Comparison of ENCODE assay signal across 17 cellular contexts in the genomic region with DNA sequence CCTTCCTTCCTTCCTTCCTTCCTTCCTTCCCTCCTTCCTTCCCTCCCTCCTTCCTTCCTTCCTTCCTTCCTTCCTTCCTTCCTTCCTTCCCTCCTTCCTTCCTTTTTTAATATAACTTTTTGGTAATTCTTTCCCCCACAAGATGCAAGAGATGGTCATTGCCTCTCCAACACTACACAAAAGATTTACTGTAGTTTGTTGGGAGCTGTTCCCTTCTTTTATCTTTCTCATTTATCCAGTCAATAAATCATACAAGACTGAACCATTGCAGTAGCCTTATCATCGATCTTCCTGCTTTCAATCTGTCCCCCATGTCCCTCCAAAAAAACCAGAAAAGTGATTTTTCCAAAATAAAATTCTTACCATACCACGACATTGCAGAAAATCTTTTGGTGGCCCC. TPM values are rescaled to one million over a fixed set of nuclear protein-coding genes. Genes with fewer than 3 reads are reported as not detected.
DNase-seq lines count a peak whose midpoint lies in the region; ATAC-seq and TF ChIP-seq lines count a peak whose summit lies in the region.
"Had no signal": no experiment of that assay in that cellular context is flagged by ENCODE, and none has a peak within 500 bp of the region (broad histone marks: within the 10 kb centered on the region; RNA-seq: fewer than 3 reads in every experiment).

No MANE protein-coding gene starts in this region.

- H3K27me3 Mint-ChIP-seq in glutamatergic neuron (ENCODE audit: unreplicated experiment) = peaks cover 2% of the 10 kb centered on the region
- no peaks in the 10 kb centered on the region for H3K27me3 Mint-ChIP-seq in stimulated activated memory B cell treated with anti-CD40 and anti-IgM and Interleukin-4, amounts not matched to agents 10 μg/mL and 1 μg/mL and 100 μg/mL, for 72 hours

- no peak for TF ChIP-seq CTCF in glutamatergic neuron (IDR thresholded peaks at IDR 0.05; ENCODE audit: partially characterized antibody, unreplicated experiment)
- no peak for TF ChIP-seq CTCF in colonic mucosa (IDR thresholded peaks at IDR 0.05)

- H4K20me1 ChIP-seq in BLaER1 treated with 17β-estradiol and CSF1 and Interleukin-3, amounts not matched to agents 10 nM and 100 nM = no peaks in the 10 kb centered on the region

- DNase-seq in glutamatergic neuron = no peak
- no peak for DNase-seq in colonic mucosa
- DNase-seq in NCI-H128 (lab: John Stamatoyannopoulos, UW; ENCODE audit: unreplicated experiment) = no peak
- no peak for DNase-seq in activated CD4-positive, alpha-beta T cell treated with anti-CD3 and anti-CD28 coated beads for 4 hours
- DNase-seq: AML-193; C1 segment of cervical spinal cord; CD4-positive, CD25-positive, alpha-beta regulatory T cell; CD8-positive, alpha-beta memory T cell; COR-L47; HCEC 1CT; IMR-90 had no signal

- peak overlapping the region; percentile 80 for H3K4me3 Mint-ChIP-seq in glutamatergic neuron (ENCODE audit: unreplicated experiment)
- no peak overlapping the region for H3K4me3 Mint-ChIP-seq in stimulated activated memory B cell treated with anti-CD40 and anti-IgM and Interleukin-4, amounts not matched to agents 10 μg/mL and 1 μg/mL and 100 μg/mL, for 72 hours
- H3K4me3 Mint-ChIP-seq: CD4-positive, CD25-positive, alpha-beta regulatory T cell; CD8-positive, alpha-beta memory T cell; GM23338 had no signal

- peak overlapping the region in 8 of 11 experiments; percentile 32 to 81 (median 64); a peak in 16 of 22 replicates for H3K4me2 ChIP-seq in BLaER1 treated with 17β-estradiol and CSF1 and Interleukin-3, amounts not matched to agents 10 nM and 100 nM
- H3K4me2 ChIP-seq: GM23338 had no signal

- H3K9me3 Mint-ChIP-seq in glutamatergic neuron (ENCODE audit: unreplicated experiment) = peaks cover 3% of the 10 kb centered on the region
- H3K9me3 Mint-ChIP-seq in stimulated activated memory B cell treated with anti-CD40 and anti-IgM and Interleukin-4, amounts not matched to agents 10 μg/mL and 1 μg/mL and 100 μg/mL, for 72 hours = peaks cover 9% of the 10 kb centered on the region
- H3K9me3 Mint-ChIP-seq: CD8-positive, alpha-beta memory T cell; GM23338 had no signal

- peak overlapping the region in 1 of 10 experiments; percentile 27; a peak in 1 of 20 replicates for H3K4me3 ChIP-seq in BLaER1 treated with 17β-estradiol and CSF1 and Interleukin-3, amounts not matched to agents 10 nM and 100 nM
- H3K4me3 ChIP-seq in colonic mucosa = no peak overlapping the region
- H3K4me3 ChIP-seq: GM23338, K562 had no signal

- H3K27me3 ChIP-seq in BLaER1 treated with 17β-estradiol and CSF1 and Interleukin-3, amounts not matched to agents 10 nM and 100 nM = peaks cover 0 to 4% (median 0%) of the 10 kb centered on the region in 11 experiments; a peak in 5 of 22 replicates
- H3K27me3 ChIP-seq in colonic mucosa = no peaks in the 10 kb centered on the region

- intact Hi-C loops in colonic mucosa (cut with DNase I) = no loop called here

- H3K9me3 ChIP-seq in BLaER1 treated with 17β-estradiol and CSF1 and Interleukin-3, amounts not matched to agents 10 nM and 100 nM (replicated peaks in 1 of 11) = peaks cover 0 to 16% (median 0%) of the 10 kb centered on the region in 11 experiments; a peak in 7 of 22 replicates
- H3K9me3 ChIP-seq in colonic mucosa = no peaks in the 10 kb centered on the region

- H3K36me3 Mint-ChIP-seq in glutamatergic neuron (ENCODE audit: unreplicated experiment) = no peaks in the 10 kb centered on the region
- H3K36me3 Mint-ChIP-seq in stimulated activated memory B cell treated with anti-CD40 and anti-IgM and Interleukin-4, amounts not matched to agents 10 μg/mL and 1 μg/mL and 100 μg/mL, for 72 hours = no peaks in the 10 kb centered on the region
- H3K36me3 Mint-ChIP-seq: CD4-positive, CD25-positive, alpha-beta regulatory T cell; CD8-positive, alpha-beta memory T cell had no signal

- H3K36me3 ChIP-seq in BLaER1 treated with 17β-estradiol and CSF1 and Interleukin-3, amounts not matched to agents 10 nM and 100 nM = no peaks in the 10 kb centered on the region
- no peaks in the 10 kb centered on the region for H3K36me3 ChIP-seq in colonic mucosa

- H3K27ac Mint-ChIP-seq in glutamatergic neuron (ENCODE audit: unreplicated experiment) = peak overlapping the region; percentile 8
- H3K27ac Mint-ChIP-seq in stimulated activated memory B cell treated with anti-CD40 and anti-IgM and Interleukin-4, amounts not matched to agents 10 μg/mL and 1 μg/mL and 100 μg/mL, for 72 hours = peak overlapping the region; percentile 52
- H3K27ac Mint-ChIP-seq: GM23338 had no signal

- H3K4me1 Mint-ChIP-seq in glutamatergic neuron (ENCODE audit: low read depth, unreplicated experiment) = peaks cover 47% of the 10 kb centered on the region
- no peaks in the 10 kb centered on the region for H3K4me1 Mint-ChIP-seq in stimulated activated memory B cell treated with anti-CD40 and anti-IgM and Interleukin-4, amounts not matched to agents 10 μg/mL and 1 μg/mL and 100 μg/mL, for 72 hours
- H3K4me1 Mint-ChIP-seq: CD4-positive, CD25-positive, alpha-beta regulatory T cell; CD8-positive, alpha-beta memory T cell had no signal

- ATAC-seq in stimulated activated memory B cell treated with anti-CD40 and anti-IgM and Interleukin-4, amounts not matched to agents 10 μg/mL and 1 μg/mL and 100 μg/mL, for 72 hours = no peak
- ATAC-seq: GM23338, K562 had no signal

- H3K9ac ChIP-seq in BLaER1 treated with 17β-estradiol and CSF1 and Interleukin-3, amounts not matched to agents 10 nM and 100 nM = no peak overlapping the region
- no peak overlapping the region for H3K9ac ChIP-seq in colonic mucosa (ENCODE audit: low read depth in 2 of 2, low read length in 2 of 2)

- H3K27ac ChIP-seq in BLaER1 treated with 17β-estradiol and CSF1 and Interleukin-3, amounts not matched to agents 10 nM and 100 nM = peak overlapping the region in 3 of 11 experiments; percentile 3 to 28 (median 12); a peak in 1 of 22 replicates
- no peak overlapping the region for H3K27ac ChIP-seq in colonic mucosa
- H3K27ac ChIP-seq: HL-60 had no signal

- H3K4me1 ChIP-seq in BLaER1 treated with 17β-estradiol and CSF1 and Interleukin-3, amounts not matched to agents 10 nM and 100 nM = peaks cover 7 to 57% (median 44%) of the 10 kb centered on the region in 10 experiments; a peak in 17 of 20 replicates
- H3K4me1 ChIP-seq in colonic mucosa = no peaks in the 10 kb centered on the region

RNA-seq across cellular contexts. Expression of a gene that starts 8.2 kb away (rescaled TPM):
- total RNA-seq in glutamatergic neuron (ENCODE audit: unreplicated experiment) (171 TPM), colonic mucosa (10 to 100 TPM in 1 of 2 donors, 1 to 10 TPM in 1; 5.6 to 10.7 TPM)
- total RNA-seq: CD4-positive, CD25-positive, alpha-beta regulatory T cell; CD8-positive, alpha-beta memory T cell; HT1080 had no signal

Comparison
In these comparisons a context has a peak if more than half of its experiments do, and no peak if none do; other contexts are left out.
1. RNA of a gene that starts 8.2 kb away (total RNA-seq): 171 TPM in glutamatergic neuron (single experiment); 5.6 to 10.7 TPM in colonic mucosa; every median in the first group is over 10 times any median in the second.